Comparison of ENCODE assay signal across 24 cellular contexts in genomic region chr5:99089822-99090549, GRCh38.
"Had no signal": no experiment of that assay in that cellular context is flagged by ENCODE, and none has a peak within 500 bp of the region (broad histone marks: within the 10 kb centered on the region; RNA-seq: fewer than 3 reads in every experiment).

No MANE protein-coding gene starts in this region.

- ATAC-seq: left colon; left ventricle myocardium superior; natural killer cell treated with Interleukin-12 subunit alpha and Interleukin-12 subunit beta and Interleukin-15 and Interleukin-18, amount 100 ng/mL, for 72 hours; right cardiac atrium had no signal

- H3K27ac Mint-ChIP-seq: natural killer cell treated with Interleukin-12 subunit alpha and Interleukin-12 subunit beta and Interleukin-15 and Interleukin-18, amount 100 ng/mL, for 72 hours; neural progenitor cell had no signal

- H3K4me3 Mint-ChIP-seq: natural killer cell treated with Interleukin-12 subunit alpha and Interleukin-12 subunit beta and Interleukin-15 and Interleukin-18, amount 100 ng/mL, for 72 hours; neural progenitor cell had no signal

- H3K4me3 ChIP-seq: dorsolateral prefrontal cortex, hepatocyte, lung, neural progenitor cell, ovary, stomach, thoracic aorta, transverse colon had no signal

- H3K36me3 Mint-ChIP-seq: natural killer cell treated with Interleukin-12 subunit alpha and Interleukin-12 subunit beta and Interleukin-15 and Interleukin-18, amount 100 ng/mL, for 72 hours had no signal

- H3K4me1 ChIP-seq: stomach, transverse colon had no signal

- H2AFZ ChIP-seq: hepatocyte, neural progenitor cell had no signal

- H3K79me2 ChIP-seq: hepatocyte had no signal

- DNase-seq: cortex of kidney; dorsolateral prefrontal cortex; effector CD8-positive, alpha-beta T cell; foreskin melanocyte; head of caudate nucleus; left colon; left ventricle myocardium superior; mesenchymal stem cell; midbrain; nucleus accumbens; ovary; right cardiac atrium; small intestine; stimulated activated CD4-positive, alpha-beta T cell treated with anti-CD3 and anti-CD28 coated beads, Interleukin-12 subunit alpha, Interleukin-12 subunit beta, amount 100 ng/mL, for 4 hours; stimulated activated naive CD4-positive, alpha-beta T cell; stomach; substantia nigra; transverse colon had no signal

- H3K27ac ChIP-seq: dorsolateral prefrontal cortex, hepatocyte, neural progenitor cell, ovary, stomach, thoracic aorta, transverse colon had no signal

- H3K36me3 ChIP-seq: neural progenitor cell, ovary, stomach, thoracic aorta, transverse colon had no signal

- FAIRE-seq: endometrium, small intestine had no signal

- H3K9me3 ChIP-seq: stomach, thoracic aorta, transverse colon had no signal

- H3K4me2 ChIP-seq: hepatocyte, neural progenitor cell had no signal

- H3K9ac ChIP-seq: neural progenitor cell had no signal

- H3K9me3 Mint-ChIP-seq: natural killer cell treated with Interleukin-12 subunit alpha and Interleukin-12 subunit beta and Interleukin-15 and Interleukin-18, amount 100 ng/mL, for 72 hours had no signal

- H3K27me3 ChIP-seq: hepatocyte, neural progenitor cell, ovary, stomach had no signal
